ENCODE assay signal across 1 cellular context in genomic region chr14:74945852-74946658, GRCh38.
TF ChIP-seq lines count a peak whose summit lies in the region.

No MANE protein-coding gene starts in this region.

TF ChIP-seq in HepG2, 621 proteins besides CTCF, POLR2A, EP300 and RAD21 (continued from another document and continues in another):
- TF ChIP-seq ZBTB4 (CRISPR knock-in tag; IDR thresholded peaks at IDR 0.05; ENCODE audit: borderline replicate concordance) = no peak
- 0 out of 2 replicates have a peak, but pooled peaks have one; percentile 51 for TF ChIP-seq ZMYM2 (CRISPR knock-in tag; IDR thresholded peaks at IDR 0.05)
- no peak for TF ChIP-seq ATF7 (IDR thresholded peaks at IDR 0.05)
- TF ChIP-seq ATF7 (CRISPR knock-in tag; IDR thresholded peaks at IDR 0.05) = no peak
- TF ChIP-seq, protein P1, sequence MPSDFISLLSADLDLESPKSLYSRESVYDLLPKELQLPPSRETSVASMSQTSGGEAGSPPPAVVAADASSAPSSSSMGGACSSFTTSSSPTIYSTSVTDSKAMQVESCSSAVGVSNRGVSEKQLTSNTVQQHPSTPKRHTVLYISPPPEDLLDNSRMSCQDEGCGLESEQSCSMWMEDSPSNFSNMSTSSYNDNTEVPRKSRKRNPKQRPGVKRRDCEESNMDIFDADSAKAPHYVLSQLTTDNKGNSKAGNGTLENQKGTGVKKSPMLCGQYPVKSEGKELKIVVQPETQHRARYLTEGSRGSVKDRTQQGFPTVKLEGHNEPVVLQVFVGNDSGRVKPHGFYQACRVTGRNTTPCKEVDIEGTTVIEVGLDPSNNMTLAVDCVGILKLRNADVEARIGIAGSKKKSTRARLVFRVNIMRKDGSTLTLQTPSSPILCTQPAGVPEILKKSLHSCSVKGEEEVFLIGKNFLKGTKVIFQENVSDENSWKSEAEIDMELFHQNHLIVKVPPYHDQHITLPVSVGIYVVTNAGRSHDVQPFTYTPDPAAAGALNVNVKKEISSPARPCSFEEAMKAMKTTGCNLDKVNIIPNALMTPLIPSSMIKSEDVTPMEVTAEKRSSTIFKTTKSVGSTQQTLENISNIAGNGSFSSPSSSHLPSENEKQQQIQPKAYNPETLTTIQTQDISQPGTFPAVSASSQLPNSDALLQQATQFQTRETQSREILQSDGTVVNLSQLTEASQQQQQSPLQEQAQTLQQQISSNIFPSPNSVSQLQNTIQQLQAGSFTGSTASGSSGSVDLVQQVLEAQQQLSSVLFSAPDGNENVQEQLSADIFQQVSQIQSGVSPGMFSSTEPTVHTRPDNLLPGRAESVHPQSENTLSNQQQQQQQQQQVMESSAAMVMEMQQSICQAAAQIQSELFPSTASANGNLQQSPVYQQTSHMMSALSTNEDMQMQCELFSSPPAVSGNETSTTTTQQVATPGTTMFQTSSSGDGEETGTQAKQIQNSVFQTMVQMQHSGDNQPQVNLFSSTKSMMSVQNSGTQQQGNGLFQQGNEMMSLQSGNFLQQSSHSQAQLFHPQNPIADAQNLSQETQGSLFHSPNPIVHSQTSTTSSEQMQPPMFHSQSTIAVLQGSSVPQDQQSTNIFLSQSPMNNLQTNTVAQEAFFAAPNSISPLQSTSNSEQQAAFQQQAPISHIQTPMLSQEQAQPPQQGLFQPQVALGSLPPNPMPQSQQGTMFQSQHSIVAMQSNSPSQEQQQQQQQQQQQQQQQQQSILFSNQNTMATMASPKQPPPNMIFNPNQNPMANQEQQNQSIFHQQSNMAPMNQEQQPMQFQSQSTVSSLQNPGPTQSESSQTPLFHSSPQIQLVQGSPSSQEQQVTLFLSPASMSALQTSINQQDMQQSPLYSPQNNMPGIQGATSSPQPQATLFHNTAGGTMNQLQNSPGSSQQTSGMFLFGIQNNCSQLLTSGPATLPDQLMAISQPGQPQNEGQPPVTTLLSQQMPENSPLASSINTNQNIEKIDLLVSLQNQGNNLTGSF (CRISPR knock-in tag; IDR thresholded peaks at IDR 0.05) = no peak
- TF ChIP-seq ZNF329 (CRISPR knock-in tag; IDR thresholded peaks at IDR 0.05; ENCODE audit: low read depth) = no peak
- TF ChIP-seq ZNF44 (CRISPR knock-in tag; IDR thresholded peaks at IDR 0.05) = no peak
- TF ChIP-seq ZNF124 (CRISPR knock-in tag; IDR thresholded peaks at IDR 0.05) = no peak
- TF ChIP-seq FIP1L1 (IDR thresholded peaks at IDR 0.05; ENCODE audit: borderline replicate concordance, insufficient read depth, low read depth, low read length) = no peak
- TF ChIP-seq FOXA1 (IDR thresholded peaks at IDR 0.05) = peak; percentile 85
- peak; percentile 90 for TF ChIP-seq FOXA1 (CRISPR knock-in tag; IDR thresholded peaks at IDR 0.05)
- peak; percentile 41 for TF ChIP-seq PHF5A (CRISPR knock-in tag; IDR thresholded peaks at IDR 0.05; ENCODE audit: low read depth, unreplicated experiment)
- TF ChIP-seq ZNF382 (CRISPR knock-in tag; IDR thresholded peaks at IDR 0.05; ENCODE audit: borderline replicate concordance) = no peak
- no peak for TF ChIP-seq ZNF713 (CRISPR knock-in tag; IDR thresholded peaks at IDR 0.05)
- no peak for TF ChIP-seq ADNP (CRISPR knock-in tag; IDR thresholded peaks at IDR 0.05)
- no peak for TF ChIP-seq NPAS2 (CRISPR knock-in tag; IDR thresholded peaks at IDR 0.05; ENCODE audit: borderline replicate concordance)
- no peak for TF ChIP-seq ZNF367 (CRISPR knock-in tag; IDR thresholded peaks at IDR 0.05; ENCODE audit: borderline replicate concordance)
- TF ChIP-seq CREB1 (IDR thresholded peaks at IDR 0.05) = no peak
- TF ChIP-seq CREB1 (CRISPR knock-in tag; IDR thresholded peaks at IDR 0.05) = no peak
- TF ChIP-seq CBX1 (IDR thresholded peaks at IDR 0.05; ENCODE audit: low read depth) = no peak
- TF ChIP-seq MEIS2 (CRISPR knock-in tag; IDR thresholded peaks at IDR 0.05) = 0 out of 2 replicates have a peak, but pooled peaks have one; percentile 16
- TF ChIP-seq RNF2 (conservative IDR thresholded peaks at IDR 0.05; ENCODE audit: low read depth) = no peak
- 0 out of 2 replicates have a peak, but pooled peaks have one; percentile 74 for TF ChIP-seq RERE (CRISPR knock-in tag; IDR thresholded peaks at IDR 0.05; ENCODE audit: low read depth)
- peak; percentile 42; the same call in 1 of the 2 replicates for TF ChIP-seq GMEB1 (CRISPR knock-in tag; IDR thresholded peaks at IDR 0.05; ENCODE audit: borderline replicate concordance)
- TF ChIP-seq ZNF777 (CRISPR knock-in tag; IDR thresholded peaks at IDR 0.05) = no peak
- TF ChIP-seq ZSCAN12 (CRISPR knock-in tag; IDR thresholded peaks at IDR 0.05) = no peak
- 0 out of 2 replicates have a peak, but pooled peaks have one; percentile 19 for TF ChIP-seq HNF4G (IDR thresholded peaks at IDR 0.05; ENCODE audit: borderline replicate concordance, low read depth, low read length)
- TF ChIP-seq HNF4G (CRISPR knock-in tag; IDR thresholded peaks at IDR 0.05; ENCODE audit: borderline replicate concordance, low read depth) = no peak
- no peak for TF ChIP-seq ZNF574 (CRISPR knock-in tag; IDR thresholded peaks at IDR 0.05)
- no peak for TF ChIP-seq ZFYVE20 (CRISPR knock-in tag; IDR thresholded peaks at IDR 0.05; ENCODE audit: borderline replicate concordance, low read depth)
- TF ChIP-seq PITX1 (CRISPR knock-in tag; IDR thresholded peaks at IDR 0.05) = peak; percentile 68; the same call in 1 of the 2 replicates
- peak; percentile 75; the same call in 1 of the 2 replicates for TF ChIP-seq ZNF891 (CRISPR knock-in tag; IDR thresholded peaks at IDR 0.05)
- no peak for TF ChIP-seq NCOA1 (CRISPR knock-in tag; IDR thresholded peaks at IDR 0.05)
- TF ChIP-seq KDM6A (CRISPR knock-in tag; IDR thresholded peaks at IDR 0.05; ENCODE audit: low read depth) = no peak
- TF ChIP-seq ZNF33A (CRISPR knock-in tag; IDR thresholded peaks at IDR 0.05; ENCODE audit: borderline replicate concordance) = no peak
- no peak; the same call in 1 of the 2 replicates for TF ChIP-seq SIN3A (IDR thresholded peaks at IDR 0.05; ENCODE audit: borderline replicate concordance, low read depth, low read length)
- no peak for TF ChIP-seq ZNF383 (CRISPR knock-in tag; IDR thresholded peaks at IDR 0.05; ENCODE audit: borderline replicate concordance)
- TF ChIP-seq ZNF768 (CRISPR knock-in tag; IDR thresholded peaks at IDR 0.05) = no peak; the same call in 1 of the 2 replicates
- TF ChIP-seq ZNF292 (CRISPR knock-in tag; IDR thresholded peaks at IDR 0.05; ENCODE audit: borderline replicate concordance, low read depth) = no peak
- TF ChIP-seq CENPX (CRISPR knock-in tag; IDR thresholded peaks at IDR 0.05) = no peak
- TF ChIP-seq TMF1 (CRISPR knock-in tag; IDR thresholded peaks at IDR 0.05; ENCODE audit: low read depth) = no peak
- TF ChIP-seq, protein P2, sequence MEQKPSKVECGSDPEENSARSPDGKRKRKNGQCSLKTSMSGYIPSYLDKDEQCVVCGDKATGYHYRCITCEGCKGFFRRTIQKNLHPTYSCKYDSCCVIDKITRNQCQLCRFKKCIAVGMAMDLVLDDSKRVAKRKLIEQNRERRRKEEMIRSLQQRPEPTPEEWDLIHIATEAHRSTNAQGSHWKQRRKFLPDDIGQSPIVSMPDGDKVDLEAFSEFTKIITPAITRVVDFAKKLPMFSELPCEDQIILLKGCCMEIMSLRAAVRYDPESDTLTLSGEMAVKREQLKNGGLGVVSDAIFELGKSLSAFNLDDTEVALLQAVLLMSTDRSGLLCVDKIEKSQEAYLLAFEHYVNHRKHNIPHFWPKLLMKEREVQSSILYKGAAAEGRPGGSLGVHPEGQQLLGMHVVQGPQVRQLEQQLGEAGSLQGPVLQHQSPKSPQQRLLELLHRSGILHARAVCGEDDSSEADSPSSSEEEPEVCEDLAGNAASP (CRISPR knock-in tag; IDR thresholded peaks at IDR 0.05; ENCODE audit: borderline replicate concordance) = peak; percentile 60; the same call in 1 of the 2 replicates
- TF ChIP-seq MYPOP (CRISPR knock-in tag; IDR thresholded peaks at IDR 0.05) = no peak; the same call in 1 of the 2 replicates
- no peak for TF ChIP-seq TAF15 (IDR thresholded peaks at IDR 0.05; ENCODE audit: low read depth, low read length, poor library complexity, severe bottlenecking)
